Comparison of ENCODE assay signal across 1 cellular context in genomic region chr14:103732868-103733626, GRCh38.
TF ChIP-seq lines count a peak whose summit lies in the region.

No MANE protein-coding gene starts in this region.

TF ChIP-seq in HCT116, 20 proteins besides CTCF, POLR2A, EP300 and RAD21 (continued from another document):
- no peak for TF ChIP-seq ZBTB33 (IDR thresholded peaks at IDR 0.05; ENCODE audit: extremely low read depth, insufficient replicate concordance, low read length)
- TF ChIP-seq EGR1 (IDR thresholded peaks at IDR 0.05; ENCODE audit: low read depth): no peak
- TF ChIP-seq YY1 (IDR thresholded peaks at IDR 0.05; ENCODE audit: extremely low read depth, insufficient replicate concordance, low read depth, low read length): no peak
- TF ChIP-seq ELF1 (IDR thresholded peaks at IDR 0.05; ENCODE audit: borderline replicate concordance, low read depth): no peak
- no peak for TF ChIP-seq CEBPB (IDR thresholded peaks at IDR 0.05; ENCODE audit: low read depth)
